ENCODE assay signal across 4 cellular contexts in the genomic region with DNA sequence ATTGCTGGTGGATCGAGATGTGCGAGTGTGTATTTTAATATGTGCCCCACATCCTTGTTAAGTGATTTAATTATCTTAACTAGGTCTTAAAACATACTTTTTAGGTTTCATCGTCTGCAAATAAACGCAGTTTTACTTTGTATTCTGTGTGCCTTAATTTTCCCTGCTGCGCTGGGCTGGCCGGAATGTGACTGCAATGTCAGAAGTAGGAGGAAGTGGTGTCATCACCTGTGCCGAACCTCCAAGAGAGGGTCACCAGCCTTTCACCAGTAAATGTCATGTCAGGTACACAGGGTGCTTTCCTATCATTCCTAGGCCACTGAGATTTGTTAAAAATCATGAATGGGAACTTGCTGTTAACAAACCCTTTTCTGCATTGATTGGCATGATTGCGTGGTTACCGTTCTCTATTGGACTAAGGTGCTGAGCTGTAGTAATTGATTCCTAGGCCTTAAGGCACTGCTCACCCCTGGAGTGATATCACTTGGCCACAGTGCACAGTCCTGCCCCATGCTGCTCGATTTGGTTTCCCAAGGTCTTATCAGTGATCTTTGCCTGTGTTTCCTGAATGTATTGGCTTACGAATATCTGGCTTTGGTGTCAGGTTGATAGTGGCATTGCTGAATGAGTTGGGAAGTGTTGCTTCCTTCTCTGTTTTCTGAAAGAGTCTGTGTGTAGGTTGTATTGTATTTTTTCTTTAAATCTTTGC. TPM values are rescaled to one million over a fixed set of nuclear protein-coding genes. Genes with fewer than 3 reads are reported as not detected.
"Had no signal": no experiment of that assay in that cellular context is flagged by ENCODE, and none has a peak within 500 bp of the region (broad histone marks: within the 10 kb centered on the region; RNA-seq: fewer than 3 reads in every experiment).

No MANE protein-coding gene starts in this region.

RNA-seq across cellular contexts. Expression of a gene that starts 40.7 kb away (rescaled TPM):
- total RNA-seq: activated CD4-positive, alpha-beta T cell treated with anti-CD3 and anti-CD28 coated beads, Interleukin-2, amount 10 ng/mL, durations not matched to agents 24 days and 14 days; dermis microvascular lymphatic vessel endothelial cell; epithelial cell of proximal tubule; foreskin keratinocyte had no signal
- polyA plus RNA-seq: foreskin keratinocyte had no signal

RNA-seq across cellular contexts. Expression of a gene that starts 50.7 kb away (rescaled TPM):
- total RNA-seq: activated CD4-positive, alpha-beta T cell treated with anti-CD3 and anti-CD28 coated beads, Interleukin-2, amount 10 ng/mL, durations not matched to agents 24 days and 14 days had no signal
